ENCODE assay signal across 32 cellular contexts in the genomic region with DNA sequence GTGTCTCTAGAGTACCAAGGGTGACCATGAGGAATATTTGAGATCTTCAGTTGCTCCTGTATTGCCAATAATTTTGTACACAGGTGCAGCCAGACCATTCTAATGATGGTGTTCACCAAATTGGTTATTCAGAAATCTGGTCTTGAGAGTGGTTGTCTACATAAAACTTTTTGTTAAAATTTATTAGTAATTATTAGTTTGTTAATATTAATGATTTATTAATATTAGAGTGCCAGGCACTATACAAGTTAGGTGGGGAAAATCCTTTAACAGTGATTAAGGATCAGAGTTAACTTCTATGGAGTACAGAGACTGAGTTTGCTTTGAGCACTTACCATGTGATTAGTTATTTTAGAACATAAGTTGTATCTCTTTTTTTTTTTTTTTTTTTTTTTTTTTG. TPM values are rescaled to one million over a fixed set of nuclear protein-coding genes. Genes with fewer than 3 reads are reported as not detected.
DNase-seq lines count a peak whose midpoint lies in the region; ATAC-seq, FAIRE-seq and TF ChIP-seq lines count a peak whose summit lies in the region.
"Had no signal": no experiment of that assay in that cellular context is flagged by ENCODE, and none has a peak within 500 bp of the region (broad histone marks: within the 10 kb centered on the region; RNA-seq: fewer than 3 reads in every experiment).

No MANE protein-coding gene starts in this region.

- H3K4me1 ChIP-seq in K562 (replicated peaks in 1 of 2; ENCODE audit: control insufficient read depth in 2 of 2, insufficient read depth in 2 of 2, low read length in 2 of 2) = peaks cover 0 to 3% of the 10 kb centered on the region in 2 experiments; a peak in 1 of 5 replicates
- H3K4me1 ChIP-seq in trophoblast cell (ENCODE audit: control insufficient read depth in 1 of 2, insufficient read depth in 2 of 2, low read length in 2 of 2) = peaks cover 0 to 2% of the 10 kb centered on the region in 2 experiments
- H3K4me1 ChIP-seq: BE2C had no signal

- ATAC-seq in K562 (no peak), esophagus mucosa (no peak)
- ATAC-seq: A549; CD8-positive, alpha-beta T cell had no signal

- H3K27ac ChIP-seq in K562 (ENCODE audit: extremely low read depth, low read depth, low read length) (no peak overlapping the region), trophoblast cell (ENCODE audit: low read depth, low read length) (no peak overlapping the region)
- H3K27ac ChIP-seq: 22Rv1; A549; BLaER1; BLaER1 treated with 17β-estradiol and CSF1 and Interleukin-3, amounts not matched to agents 10 nM and 100 nM; C4-2B had no signal

- DNase-seq in K562 (ENCODE audit: extremely low read depth in 1 of 4, low spot score in 3 of 4) = no peak
- DNase-seq in trophoblast cell = no peak
- no peak for DNase-seq in DMS153 (lab: John Stamatoyannopoulos, UW)
- DNase-seq: 8988T; ACHN; AML-193; BE2C; C1 segment of cervical spinal cord; Caco-2; Calu3; CD4-positive, alpha-beta memory T cell; CD4-positive, alpha-beta T cell; CD4-positive, CD25-positive, alpha-beta regulatory T cell; CD8-positive, alpha-beta memory T cell; CD8-positive, alpha-beta T cell; COR-L47; DMS 273 treated with DMSO at 0.1 percent for 48 hours; DMS53; DMS79; DMS79 treated with DMSO at 0.1 percent for 48 hours; DND-41; EL had no signal

- H3K4ac ChIP-seq in trophoblast cell (ENCODE audit: low read depth, low read length) = peak overlapping the region; percentile 10

- H3K18ac ChIP-seq in trophoblast cell (ENCODE audit: low read length) = no peak overlapping the region

- POLR2A ChIA-PET in K562 (lab: Yijun Ruan, JAX) = no interaction called here

- TF ChIP-seq POLR2A in K562 (conservative IDR thresholded peaks at IDR 0.05) = no peak

- no peak overlapping the region for H3K23ac ChIP-seq in trophoblast cell (ENCODE audit: low read length)

- H4K8ac ChIP-seq in trophoblast cell (ENCODE audit: low read depth, low read length) = no peak overlapping the region

- CTCF ChIA-PET in K562 (lab: Yijun Ruan, JAX; ENCODE audit: low intra/inter-chr PET ratio) = no interaction called here

- no peak overlapping the region for H2BK12ac ChIP-seq in trophoblast cell (ENCODE audit: low read length)

- H4K12ac ChIP-seq in trophoblast cell (ENCODE audit: low read depth, low read length) = no peak overlapping the region

- TF ChIP-seq CTCF in K562 (IDR thresholded peaks at IDR 0.05 in 2 of 3, conservative IDR thresholded peaks at IDR 0.05 in 1 of 3; ENCODE audit: insufficient read depth in 2 of 3, low read depth in 1 of 3, low read length in 3 of 3) = no peak

- no peaks in the 10 kb centered on the region for H3K79me1 ChIP-seq in trophoblast cell (ENCODE audit: low read length)

- H3K9ac ChIP-seq in K562 (ENCODE audit: insufficient read depth in 1 of 2, low read depth in 2 of 2, low read length in 2 of 2) (no peak overlapping the region), trophoblast cell (ENCODE audit: low read length) (no peak overlapping the region)
- H3K9ac ChIP-seq: BLaER1; BLaER1 treated with 17β-estradiol and CSF1 and Interleukin-3, amounts not matched to agents 10 nM and 100 nM had no signal

- intact Hi-C loops in K562 (cut with micrococcal nuclease) = no loop called here

- no peak overlapping the region for H3K4me2 ChIP-seq in K562 (ENCODE audit: insufficient read depth, low read length)
- H3K4me2 ChIP-seq in trophoblast cell (ENCODE audit: low read length) = no peak overlapping the region
- H3K4me2 ChIP-seq: A549; BLaER1; BLaER1 treated with 17β-estradiol and CSF1 and Interleukin-3, amounts not matched to agents 10 nM and 100 nM had no signal

- no peak overlapping the region for H4K91ac ChIP-seq in trophoblast cell (ENCODE audit: low read depth, low read length)

- no peak for TF ChIP-seq RAD21 in K562 (CRISPR knock-in tag; conservative IDR thresholded peaks at IDR 0.05 in 1 of 2, IDR thresholded peaks at IDR 0.05 in 1 of 2)

- H3K9me1 ChIP-seq in K562 (ENCODE audit: control insufficient read depth, insufficient read depth, low read length) = no peaks in the 10 kb centered on the region

- no peak overlapping the region for H2BK5ac ChIP-seq in trophoblast cell (ENCODE audit: low read depth, low read length, poor library complexity)

- H2AK5ac ChIP-seq in trophoblast cell (ENCODE audit: low read length) = no peak overlapping the region

- H3K9me3 ChIP-seq in K562 (replicated peaks; ENCODE audit: control insufficient read depth, insufficient read depth, low read depth, low read length) (no peaks in the 10 kb centered on the region), trophoblast cell (ENCODE audit: insufficient read depth, low read depth, low read length) (no peaks in the 10 kb centered on the region)
- H3K9me3 ChIP-seq: A549; BE2C; BLaER1; BLaER1 treated with 17β-estradiol and CSF1 and Interleukin-3, amounts not matched to agents 10 nM and 100 nM; Caco-2 had no signal

- H3K4me3 ChIP-seq in K562 (no peak overlapping the region), trophoblast cell (ENCODE audit: low read depth, low read length) (no peak overlapping the region)
- H3K4me3 ChIP-seq: A549; BLaER1; BLaER1 treated with 17β-estradiol and CSF1 and Interleukin-3, amounts not matched to agents 10 nM and 100 nM had no signal

- H3K27me3 ChIP-seq in K562 (ENCODE audit: control insufficient read depth in 2 of 2, insufficient read depth in 2 of 2, low read length in 2 of 2) (no peaks in the 10 kb centered on the region), trophoblast cell (ENCODE audit: insufficient read depth, low read length) (no peaks in the 10 kb centered on the region)
- H3K27me3 ChIP-seq: BE2C; BLaER1; BLaER1 treated with 17β-estradiol and CSF1 and Interleukin-3, amounts not matched to agents 10 nM and 100 nM had no signal

- H3K79me2 ChIP-seq in K562 (ENCODE audit: control insufficient read depth, insufficient read depth, low read length) = peaks cover 100% of the 10 kb centered on the region
- H3K79me2 ChIP-seq in trophoblast cell (ENCODE audit: control insufficient read depth, insufficient read depth, low read length, poor library complexity) = peaks cover 10% of the 10 kb centered on the region

- in situ Hi-C loops in K562 (cut with MboI) = no loop called here

- H4K20me1 ChIP-seq in K562 (replicated peaks; ENCODE audit: control insufficient read depth, insufficient read depth, low read length) = peaks cover 18% of the 10 kb centered on the region

- no TSS peak for BruUV-seq in K562 (replicated peaks; lab: Mats Ljungman, UMichigan)

- no peak for FAIRE-seq in K562 (lab: Jason Lieb, UNC)
- FAIRE-seq: A204.1, A549, D721Med had no signal

- H2AFZ ChIP-seq in K562 (ENCODE audit: low read depth, low read length) = no peak overlapping the region
- H2AFZ ChIP-seq in trophoblast cell (ENCODE audit: insufficient read depth, low read length, poor library complexity) = no peak overlapping the region

- H3K36me3 ChIP-seq in K562 (ENCODE audit: control insufficient read depth, insufficient read depth, low read length) = peaks cover 16% of the 10 kb centered on the region; the same call in 2 of the 3 replicates
- no peaks in the 10 kb centered on the region for H3K36me3 ChIP-seq in trophoblast cell (ENCODE audit: control insufficient read depth in 1 of 2, insufficient read depth in 2 of 2, low read length in 2 of 2)
- H3K36me3 ChIP-seq: BE2C had no signal

- TF ChIP-seq EP300 in K562 (IDR thresholded peaks at IDR 0.05; ENCODE audit: low read length) = no peak

- H2BK120ac ChIP-seq in trophoblast cell (ENCODE audit: insufficient read depth, low read length, poor library complexity) = no peak overlapping the region

- H3K14ac ChIP-seq in trophoblast cell (ENCODE audit: low read length) = no peak overlapping the region

RNA-seq across cellular contexts. Expression of gene EIF5B, which starts 9.0 kb away (rescaled TPM):
- 65.8 and 137 TPM in 2 replicates for total RNA-seq in K562 (2011; cell fraction: chromatin; rRNA removed; ENCODE audit: low replicate concordance)
- total RNA-seq in K562 (2011; cell fraction: nucleolus; rRNA removed) = 29.0 and 47.8 TPM in 2 replicates
- total RNA-seq in K562 (2011; cell fraction: nucleoplasm; rRNA removed) = 94.7 and 163 TPM in 2 replicates
- total RNA-seq in K562 (2014; rRNA removed) (45.4 and 47.7 TPM in 2 replicates), K562 (2014; rRNA removed; fragmentation: Illumina TruSeq; extraction: Trizol) (33.8 and 41.5 TPM in 2 replicates), K562 (2015; rRNA removed; fragmentation: Illumina TruSeq; extraction: Trizol) (45.1 and 48.8 TPM in 2 replicates), K562 (2021) (48.3 and 56.4 TPM in 2 replicates), esophagus mucosa (24.7 TPM)
- polyA plus RNA-seq in K562 (2011; rRNA removed) (26.2 and 38.2 TPM in 2 replicates), K562 (2014; fragmentation: Illumina TruSeq; extraction: Trizol) (121 and 143 TPM in 2 replicates), K562 (2014; fragmentation: Nextera tagmentation; extraction: Ambion mirVana) (10 to 100 TPM; 26.5 to 33.2 TPM), K562 (2014; rRNA removed) (48.0 and 76.4 TPM in 2 replicates)
- 9.0 and 24.4 TPM in 2 replicates for polyA plus RNA-seq in K562 (2011; cell fraction: cytosol; rRNA removed)
- polyA plus RNA-seq in K562 (2011; cell fraction: nucleus; rRNA removed) = 61.0 and 70.7 TPM in 2 replicates
- polyA plus RNA-seq in K562 (2012) = 39.4 and 83.7 TPM in 2 replicates
- 82.5 and 88.2 TPM in 2 replicates for polyA minus RNA-seq in K562 (2011; rRNA and poly(A)+ RNA removed)
- polyA minus RNA-seq in K562 (2011; cell fraction: cytosol; rRNA and poly(A)+ RNA removed) = 24.1 and 27.2 TPM in 2 replicates
- polyA minus RNA-seq in K562 (2011; cell fraction: nucleus; rRNA and poly(A)+ RNA removed) = 43.2 and 72.9 TPM in 2 replicates
- 88.3 and 93.5 TPM in 2 replicates for polyA plus RNA-seq in trophoblast cell (2013)

RNA-seq across cellular contexts. Expression of gene TXNDC9, which starts 10.1 kb away (rescaled TPM):
- 47.3 and 91.2 TPM in 2 replicates for total RNA-seq in K562 (2011; cell fraction: chromatin; rRNA removed; ENCODE audit: low replicate concordance)
- 27.7 and 29.0 TPM in 2 replicates for total RNA-seq in K562 (2011; cell fraction: nucleolus; rRNA removed)
- 37.5 and 49.1 TPM in 2 replicates for total RNA-seq in K562 (2011; cell fraction: nucleoplasm; rRNA removed)
- total RNA-seq in K562 (2014; rRNA removed) (34.4 and 39.2 TPM in 2 replicates), K562 (2014; rRNA removed; fragmentation: Illumina TruSeq; extraction: Trizol) (75.8 and 85.2 TPM in 2 replicates), K562 (2015; rRNA removed; fragmentation: Illumina TruSeq; extraction: Trizol) (67.4 and 68.8 TPM in 2 replicates), K562 (2021) (37.1 and 37.5 TPM in 2 replicates), esophagus mucosa (25.6 TPM)
- polyA plus RNA-seq in K562 (2011; rRNA removed) (46.3 and 65.5 TPM in 2 replicates), K562 (2014; fragmentation: Illumina TruSeq; extraction: Trizol) (58.3 and 58.4 TPM in 2 replicates), K562 (2014; fragmentation: Nextera tagmentation; extraction: Ambion mirVana) (100 to 1,000 TPM; 194 to 211 TPM), K562 (2014; rRNA removed) (44.6 and 51.3 TPM in 2 replicates)
- 13.3 and 17.3 TPM in 2 replicates for polyA plus RNA-seq in K562 (2011; cell fraction: cytosol; rRNA removed)
- polyA plus RNA-seq in K562 (2011; cell fraction: nucleus; rRNA removed) = 14.8 and 21.2 TPM in 2 replicates
- polyA plus RNA-seq in K562 (2012) = 34.2 and 34.7 TPM in 2 replicates
- polyA minus RNA-seq in K562 (2011; rRNA and poly(A)+ RNA removed) = 44.0 and 49.5 TPM in 2 replicates
- 12.2 and 19.8 TPM in 2 replicates for polyA minus RNA-seq in K562 (2011; cell fraction: cytosol; rRNA and poly(A)+ RNA removed)
- polyA minus RNA-seq in K562 (2011; cell fraction: nucleus; rRNA and poly(A)+ RNA removed) = 21.1 and 33.5 TPM in 2 replicates
- polyA plus RNA-seq in trophoblast cell (2013) = 46.1 and 47.8 TPM in 2 replicates

RNA-seq across cellular contexts. Expression of gene LYG1, which starts 45.2 kb away (rescaled TPM):
- 2.9 and 4.2 TPM in 2 replicates for total RNA-seq in K562 (2011; cell fraction: chromatin; rRNA removed; ENCODE audit: low replicate concordance)
- total RNA-seq in K562 (2011; cell fraction: nucleolus; rRNA removed) = 1.2 and 2.0 TPM in 2 replicates
- 2.0 and 2.4 TPM in 2 replicates for total RNA-seq in K562 (2011; cell fraction: nucleoplasm; rRNA removed)
- 0.64 and 0.94 TPM in 2 replicates for total RNA-seq in K562 (2014; rRNA removed)
- 1.0 and 1.1 TPM in 2 replicates for total RNA-seq in K562 (2014; rRNA removed; fragmentation: Illumina TruSeq; extraction: Trizol)
- 1.1 and 1.2 TPM in 2 replicates for total RNA-seq in K562 (2015; rRNA removed; fragmentation: Illumina TruSeq; extraction: Trizol)
- total RNA-seq in K562 (2021) = 0.91 and 1.3 TPM in 2 replicates
- polyA plus RNA-seq in K562 (2011; rRNA removed) = 2.6 and 4.7 TPM in 2 replicates
- 0.72 and 2.5 TPM in 2 replicates for polyA plus RNA-seq in K562 (2011; cell fraction: cytosol; rRNA removed)
- polyA plus RNA-seq in K562 (2011; cell fraction: nucleus; rRNA removed) = 11.9 and 14.3 TPM in 2 replicates
- polyA plus RNA-seq in K562 (2012) = 1.1 and 1.9 TPM in 2 replicates
- polyA plus RNA-seq in K562 (2014; fragmentation: Illumina TruSeq; extraction: Trizol) = 0.68 and 1.4 TPM in 2 replicates
- polyA plus RNA-seq in K562 (2014; fragmentation: Nextera tagmentation; extraction: Ambion mirVana) = 1 to 10 TPM; 1.7 to 1.8 TPM
- 1.2 and 1.7 TPM in 2 replicates for polyA plus RNA-seq in K562 (2014; rRNA removed)
- polyA minus RNA-seq in K562 (2011; rRNA and poly(A)+ RNA removed) = 0.93 and 0.98 TPM in 2 replicates
- polyA minus RNA-seq in K562 (2011; cell fraction: cytosol; rRNA and poly(A)+ RNA removed) = not detected in 2 replicates
- polyA minus RNA-seq in K562 (2011; cell fraction: nucleus; rRNA and poly(A)+ RNA removed) = 1.3 and 1.8 TPM in 2 replicates
- polyA plus RNA-seq in trophoblast cell (2013) = 0.81 and 1.0 TPM in 2 replicates
- total RNA-seq in esophagus mucosa = 0.20 TPM
- total RNA-seq: A172, Daoy had no signal
- polyA plus RNA-seq: CD8-positive, alpha-beta memory T cell had no signal
